Comparison of ENCODE assay signal across 15 cellular contexts in the genomic region with DNA sequence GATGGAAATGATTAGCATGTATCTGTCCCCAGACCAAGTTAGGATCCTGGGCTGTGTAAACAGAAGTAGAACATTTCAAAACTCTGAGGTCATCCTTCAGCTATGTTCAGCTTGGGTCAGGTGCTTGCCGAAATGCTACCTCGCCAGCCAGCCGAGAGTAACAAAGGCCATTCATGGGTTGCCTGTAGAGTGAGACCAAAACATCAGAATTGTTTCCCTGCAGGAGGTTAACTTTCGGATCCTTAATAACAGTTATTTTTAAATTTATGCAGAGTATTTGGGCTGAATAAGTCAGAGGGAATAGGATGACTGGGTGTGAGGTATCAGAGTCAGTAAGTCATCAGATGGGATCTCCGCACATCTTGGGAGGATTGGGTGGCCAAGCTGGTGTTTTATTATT. TPM values are rescaled to one million over a fixed set of nuclear protein-coding genes. Genes with fewer than 3 reads are reported as not detected.
DNase-seq lines count a peak whose midpoint lies in the region; ATAC-seq and TF ChIP-seq lines count a peak whose summit lies in the region.
"Had no signal": no experiment of that assay in that cellular context is flagged by ENCODE, and none has a peak within 500 bp of the region (broad histone marks: within the 10 kb centered on the region; RNA-seq: fewer than 3 reads in every experiment).

No MANE protein-coding gene starts in this region.

- ATAC-seq in right lobe of liver (peak; percentile 79 to 88 (median 86)), GM18517 (IDR thresholded peaks at IDR 0.05; ENCODE audit: unreplicated experiment) (no peak)
- ATAC-seq: activated CD8-positive, alpha-beta T cell treated with anti-CD3 and anti-CD28 coated beads, Interleukin-2, amount 10 ng/mL, durations not matched to agents 7 days and 5 days had no signal

- H3K4me3 ChIP-seq in endodermal cell (ENCODE audit: low read length) = no peak overlapping the region
- no peak overlapping the region for H3K4me3 ChIP-seq in right lobe of liver

- no peak for TF ChIP-seq EP300 in Ishikawa (IDR thresholded peaks at IDR 0.05; ENCODE audit: borderline replicate concordance)

- no peak for TF ChIP-seq POLR2A in right lobe of liver (IDR thresholded peaks at IDR 0.05)

- intact Hi-C loops in right lobe of liver (cut with DNase I) = no loop called here

- no peaks in the 10 kb centered on the region for H3K9me3 Mint-ChIP-seq in endodermal cell

- peaks cover 8% of the 10 kb centered on the region for H3K4me1 ChIP-seq in endodermal cell (ENCODE audit: control insufficient read depth, insufficient read depth, low read length)
- peaks cover 0 to 33% (median 8%) of the 10 kb centered on the region in 4 donors for H3K4me1 ChIP-seq in right lobe of liver
- H3K4me1 ChIP-seq: BE2C had no signal

- WGBS in endodermal cell (ENCODE audit: insufficient coverage in 1 of 2, insufficient read length in 1 of 2), 2 experiments = 50 to 70% methylated on average over 5 of the region's 5 CpGs
- WGBS in right lobe of liver (ENCODE audit: insufficient coverage, low coverage, low lambda C conversion rate, missing lambda C conversion rate) = 48% methylated on average over 5 of the region's 5 CpGs

- TF ChIP-seq RAD21 in Ishikawa (IDR thresholded peaks at IDR 0.05; ENCODE audit: low read depth) = no peak

- peaks cover 8% of the 10 kb centered on the region for H3K27me3 Mint-ChIP-seq in endodermal cell (ENCODE audit: insufficient read depth)
- H3K27me3 Mint-ChIP-seq: activated naive CD8-positive, alpha-beta T cell had no signal

- H3K36me3 ChIP-seq in endodermal cell (ENCODE audit: control insufficient read depth, insufficient read depth, low read length) (peaks cover 37% of the 10 kb centered on the region), right lobe of liver (no peaks in the 10 kb centered on the region)

- H3K27ac ChIP-seq in endodermal cell (ENCODE audit: low read depth, low read length) = no peak overlapping the region
- peak overlapping the region in 2 of 3 donors; percentile 64 to 78 for H3K27ac ChIP-seq in right lobe of liver

- DNase-seq in Daoy (ENCODE audit: low read depth) (peak; percentile 38), endodermal cell (peak; percentile 90), right lobe of liver (peak; percentile 64 to 81 (median 79)), GM19240 (ENCODE audit: insufficient read length, low spot score) (no peak), T1000 (lab: John Stamatoyannopoulos, UW) (no peak), NCI-H2196 (lab: John Stamatoyannopoulos, UW; ENCODE audit: unreplicated experiment) (no peak)
- DNase-seq: activated CD8-positive, alpha-beta T cell treated with anti-CD3 and anti-CD28 coated beads, Interleukin-2, amount 10 ng/mL, durations not matched to agents 7 days and 5 days; BE2C; NCI-H187; OCI-M1; right cardiac atrium; T-helper 2 cell had no signal

- TF ChIP-seq CTCF in endodermal cell (conservative IDR thresholded peaks at IDR 0.05) (no peak), right lobe of liver (IDR thresholded peaks at IDR 0.05) (no peak)

- H3K9me3 ChIP-seq in endodermal cell (ENCODE audit: control insufficient read depth, low read length) = no peaks in the 10 kb centered on the region
- no peaks in the 10 kb centered on the region for H3K9me3 ChIP-seq in right lobe of liver
- H3K9me3 ChIP-seq: BE2C had no signal

- H3K36me3 Mint-ChIP-seq in endodermal cell (ENCODE audit: low read depth) = peaks cover 22% of the 10 kb centered on the region

- H3K27ac Mint-ChIP-seq in endodermal cell = peak overlapping the region; percentile 71
- H3K27ac Mint-ChIP-seq: activated CD8-positive, alpha-beta T cell treated with anti-CD3 and anti-CD28 coated beads, Interleukin-2, amount 10 ng/mL, durations not matched to agents 7 days and 5 days; activated naive CD8-positive, alpha-beta T cell had no signal

- H3K27me3 ChIP-seq in endodermal cell (ENCODE audit: control insufficient read depth, insufficient read depth, low read length, poor library complexity, severe bottlenecking) (no peaks in the 10 kb centered on the region), right lobe of liver (no peaks in the 10 kb centered on the region)
- H3K27me3 ChIP-seq: BE2C had no signal

- no peak overlapping the region for H3K9ac ChIP-seq in endodermal cell (ENCODE audit: extremely low read depth, low read length, poor library complexity, severe bottlenecking)

- H3K4me1 Mint-ChIP-seq in endodermal cell = peaks cover 36% of the 10 kb centered on the region

- H3K4me3 Mint-ChIP-seq in endodermal cell = no peak overlapping the region
- H3K4me3 Mint-ChIP-seq: activated CD8-positive, alpha-beta T cell treated with anti-CD3 and anti-CD28 coated beads, Interleukin-2, amount 10 ng/mL, durations not matched to agents 7 days and 5 days; activated naive CD8-positive, alpha-beta T cell had no signal

TF ChIP-seq in Ishikawa, 13 proteins besides CTCF, POLR2A, EP300 and RAD21:
- TF ChIP-seq TEAD4 (IDR thresholded peaks at IDR 0.05) = peak; percentile 57
- no peak for TF ChIP-seq EGR1 (IDR thresholded peaks at IDR 0.05)

RNA-seq across cellular contexts. Expression of gene SMYD2, which starts 35.6 kb away (rescaled TPM):
- 38.8 and 42.4 TPM in 2 replicates for total RNA-seq in Daoy (2014; rRNA removed; shearing (Covaris generic))
- total RNA-seq in endodermal cell = 10 to 100 TPM; 13.8 to 22.4 TPM
- polyA plus RNA-seq in endodermal cell (2013, experiment 1 of 2) = 29.6 TPM
- 24.9 TPM for polyA plus RNA-seq in endodermal cell (2013, experiment 2 of 2)
- 10 to 100 TPM; 14.5 to 45.2 (median 24.1) TPM for total RNA-seq in right lobe of liver

Comparison
In these comparisons a context has a peak if more than half of its experiments do, and no peak if none do; other contexts are left out.
1. DNase-seq: peak in Daoy (single experiment), endodermal cell (single experiment) and right lobe of liver (3 of 3); none in GM19240 (single experiment), T1000 (single experiment) and NCI-H2196 (single experiment).